1 cellular context compared by ENCODE assay signal in genomic region chr16:30526823-30527634, GRCh38.
TF ChIP-seq lines count a peak whose summit lies in the region.

No MANE protein-coding gene starts in this region.

TF ChIP-seq in K562, 482 proteins besides CTCF, POLR2A, EP300 and RAD21 (continued from another document and continues in another):
- TF ChIP-seq USF1 (CRISPR knock-in tag; IDR thresholded peaks at IDR 0.05) (peak; percentile 80), ZNF639 (CRISPR knock-in tag; conservative IDR thresholded peaks at IDR 0.05 in 1 of 2, IDR thresholded peaks at IDR 0.05 in 1 of 2) (peak in 1 of 2 experiments; percentile 97; a peak in 2 of 4 replicates), ZNF561 (CRISPR knock-in tag; conservative IDR thresholded peaks at IDR 0.05) (no peak), ZBTB8A (IDR thresholded peaks at IDR 0.05; ENCODE audit: partially characterized antibody) (no peak), MEF2A (IDR thresholded peaks at IDR 0.05; ENCODE audit: control insufficient read depth, low read depth, low read length) (no peak), ZBTB7A (IDR thresholded peaks at IDR 0.05; ENCODE audit: borderline replicate concordance, control insufficient read depth, low read depth, low read length) (peak; percentile 17; the same call in 1 of the 2 replicates), HINFP (tag; conservative IDR thresholded peaks at IDR 0.05; ENCODE audit: low read depth) (no peak), THAP7 (CRISPR knock-in tag; IDR thresholded peaks at IDR 0.05) (no peak), ZNF583 (CRISPR knock-in tag; IDR thresholded peaks at IDR 0.05) (peak; percentile 71; the same call in 1 of the 2 replicates), KAT7 (CRISPR knock-in tag; IDR thresholded peaks at IDR 0.05; ENCODE audit: borderline replicate concordance) (0 out of 2 replicates have a peak, but pooled peaks have one; percentile 69), MXI1 (IDR thresholded peaks at IDR 0.05; ENCODE audit: low read depth, low read length) (peak; percentile 93), NCOA4 (IDR thresholded peaks at IDR 0.05; ENCODE audit: partially characterized antibody) (no peak), PRPF4 (IDR thresholded peaks at IDR 0.05; ENCODE audit: insufficient read depth, low read depth, low read length, poor library complexity, severe bottlenecking) (peak; percentile 46), ZBTB26 (CRISPR knock-in tag; IDR thresholded peaks at IDR 0.05) (peak; percentile 34; the same call in 1 of the 2 replicates), MGA (IDR thresholded peaks at IDR 0.05) (no peak), POLR2AphosphoS2 (IDR thresholded peaks at IDR 0.05; ENCODE audit: low read length) (no peak), ZC3H8 (IDR thresholded peaks at IDR 0.05) (no peak), CTBP1 (IDR thresholded peaks at IDR 0.05; ENCODE audit: borderline replicate concordance) (peak; percentile 75), CBFA2T2 (conservative IDR thresholded peaks at IDR 0.05) (no peak), IRF9 (tag; IDR thresholded peaks at IDR 0.05) (no peak), ZNF239 (CRISPR knock-in tag; IDR thresholded peaks at IDR 0.05) (no peak), NFE2L1 (tag; IDR thresholded peaks at IDR 0.05; ENCODE audit: borderline replicate concordance, low read depth) (no peak), SIX5 (IDR thresholded peaks at IDR 0.05; ENCODE audit: borderline replicate concordance in 1 of 2, insufficient read depth in 1 of 2, low read depth in 1 of 2, low read length in 2 of 2) (peak; percentile 54; a peak in 2 of 4 replicates), NR3C1 (CRISPR knock-in tag; IDR thresholded peaks at IDR 0.05) (no peak), ATF7 (IDR thresholded peaks at IDR 0.05) (peak; percentile 69; the same call in 1 of the 2 replicates), ZNF431 (CRISPR knock-in tag; IDR thresholded peaks at IDR 0.05) (no peak), OTX1 (CRISPR knock-in tag; IDR thresholded peaks at IDR 0.05) (peak; percentile 73), XRCC5 (IDR thresholded peaks at IDR 0.05; ENCODE audit: low read depth, low read length) (no peak), HNRNPK (IDR thresholded peaks at IDR 0.05; ENCODE audit: low read depth, low read length, poor library complexity, severe bottlenecking) (no peak), PTTG1 (tag; IDR thresholded peaks at IDR 0.05; ENCODE audit: low read depth) (no peak), MTA1 (IDR thresholded peaks at IDR 0.05; ENCODE audit: borderline replicate concordance) (0 out of 2 replicates have a peak, but pooled peaks have one; percentile 27), FIP1L1 (IDR thresholded peaks at IDR 0.05; ENCODE audit: low read depth, low read length, poor library complexity, severe bottlenecking) (peak; percentile 92), KDM2B (CRISPR knock-in tag; IDR thresholded peaks at IDR 0.05) (no peak), PCBP1 (IDR thresholded peaks at IDR 0.05; ENCODE audit: low read depth, low read length, poor library complexity, severe bottlenecking) (no peak), ZNF232 (CRISPR knock-in tag; IDR thresholded peaks at IDR 0.05) (no peak), MBD1 (CRISPR knock-in tag; IDR thresholded peaks at IDR 0.05) (no peak), ZFX (CRISPR knock-in tag; IDR thresholded peaks at IDR 0.05) (peak; percentile 90), KDM1A (IDR thresholded peaks at IDR 0.05) (no peak), RBM17 (IDR thresholded peaks at IDR 0.05; ENCODE audit: borderline replicate concordance, low read depth, low read length) (no peak), TOE1 (IDR thresholded peaks at IDR 0.05; ENCODE audit: borderline replicate concordance) (no peak), TOE1 (CRISPR knock-in tag; IDR thresholded peaks at IDR 0.05; ENCODE audit: borderline replicate concordance, low read depth) (no peak), HSF4 (CRISPR knock-in tag; IDR thresholded peaks at IDR 0.05; ENCODE audit: borderline replicate concordance) (no peak), GTF2E2 (tag; IDR thresholded peaks at IDR 0.05) (peak; percentile 72; the same call in 1 of the 2 replicates), HNRNPL (IDR thresholded peaks at IDR 0.05; ENCODE audit: low read depth, low read length) (peak; percentile 59; the same call in 1 of the 2 replicates)
